8 cellular contexts compared by ENCODE assay signal in the genomic region with DNA sequence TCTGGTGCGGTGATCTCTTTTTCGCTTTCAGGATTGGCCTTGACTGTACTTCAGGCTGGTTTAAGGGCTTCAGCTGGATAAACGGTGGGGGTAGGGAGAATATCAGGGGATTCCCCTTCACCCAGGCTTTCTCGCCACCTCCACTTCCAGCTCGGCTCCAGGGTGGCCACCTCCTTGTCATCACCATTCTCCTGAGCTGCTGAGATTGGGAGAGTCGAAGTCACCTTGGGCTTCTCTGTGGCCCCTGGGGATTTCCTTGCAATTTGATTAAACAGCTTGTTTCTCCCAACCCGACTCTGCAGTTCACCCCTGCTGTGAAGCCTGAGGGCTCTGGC. TPM values are rescaled to one million over a fixed set of nuclear protein-coding genes. Genes with fewer than 3 reads are reported as not detected.
A peak's percentile ranks its signal among the peaks of the same experiment; 100 is the strongest.
DNase-seq lines count a peak whose midpoint lies in the region; ATAC-seq, FAIRE-seq and TF ChIP-seq lines count a peak whose summit lies in the region.

No MANE protein-coding gene starts in this region.

- TF ChIP-seq RAD21 in H1 (IDR thresholded peaks at IDR 0.05 in 1 of 2, conservative IDR thresholded peaks at IDR 0.05 in 1 of 2; ENCODE audit: low read depth in 2 of 2, low read length in 2 of 2), result no peak

- H3K9ac ChIP-seq in H1 (replicated peaks in 1 of 4; ENCODE audit: extremely low read depth in 1 of 4, low read depth in 3 of 4, low read length in 3 of 4), result no peak overlapping the region; a peak in 1 of 7 replicates

- POLR2A ChIA-PET in H1 (lab: Charles Lee; ENCODE audit: partially characterized antibody), result interaction anchor here (0.8 to 2.8 kb wide), 13 partner anchors 8 to 343 kb away, joined by 3 to 11 read pairs (median 4); a partner anchor contains a TSS

- TF ChIP-seq CTCF in H1 (IDR thresholded peaks at IDR 0.05; ENCODE audit: control extremely low read depth in 1 of 3, insufficient read depth in 1 of 3, low read depth in 1 of 3, low read length in 3 of 3), result no peak
- TF ChIP-seq CTCF in psoas muscle (IDR thresholded peaks at IDR 0.05), result no peak
- TF ChIP-seq CTCF in omental fat pad (IDR thresholded peaks at IDR 0.05), result no peak

- no peak overlapping the region for H3K14ac ChIP-seq in H1 (ENCODE audit: insufficient read length)

- H2BK15ac ChIP-seq in H1 (ENCODE audit: low read length), result no peak overlapping the region

- no peak overlapping the region for H4K8ac ChIP-seq in H1 (ENCODE audit: extremely low read depth, insufficient read depth, low read length)

- ATAC-seq in psoas muscle, result no peak
- ATAC-seq in omental fat pad (ENCODE audit: low FRiP score), result no peak

- H3K79me1 ChIP-seq in H1 (ENCODE audit: low read depth, low read length), result no peaks in the 10 kb centered on the region; the same call in none of the 2 replicates

- H4K91ac ChIP-seq in H1 (replicated peaks; ENCODE audit: insufficient read length, low read length), result no peak overlapping the region

- WGBS in H1 (ENCODE audit: extremely low coverage in 1 of 2, insufficient coverage in 1 of 2, insufficient read length in 1 of 2, insufficient replicate concordance in 2 of 2, low coverage in 1 of 2, low lambda C conversion rate in 2 of 2, missing lambda C conversion rate in 1 of 2), 2 experiments, result 49% methylated on average over 7 of the region's 7 CpGs; no CpG with 5 or more reads in 1 of the 2 experiments
- WGBS in psoas muscle, 3 donors, result 15 to 28% (median 18%) methylated on average over 7 of the region's 7 CpGs

- H3K4me2 ChIP-seq in H1 (ENCODE audit: insufficient read depth in 1 of 2, low read depth in 2 of 2, low read length in 2 of 2), result peak overlapping the region; percentile 74 to 86

- no peak overlapping the region for H2AFZ ChIP-seq in H1 (ENCODE audit: low read length)

- no peak overlapping the region for H3K4ac ChIP-seq in H1 (replicated peaks; ENCODE audit: insufficient read length, low read depth, low read length)

- H2BK20ac ChIP-seq in H1 (ENCODE audit: low read length), result no peak overlapping the region

- H2BK120ac ChIP-seq in H1 (replicated peaks; ENCODE audit: low read depth, low read length), result no peak overlapping the region

- DNase-seq in GM12891 (ENCODE audit: insufficient read length, low spot score) (no peak), H1 (ENCODE audit: low read depth in 1 of 2, low spot score in 2 of 2) (no peak), psoas muscle (no peak), erythroblast (lab: John Stamatoyannopoulos, UW) (no peak), omental fat pad (ENCODE audit: low spot score) (no peak), islet precursor cell (no peak)
- no peak for DNase-seq in Jurkat, Clone E6-1 (ENCODE audit: low read depth, low spot score)
- no peak for DNase-seq in effector CD8-positive, alpha-beta T cell (lab: John Stamatoyannopoulos, UW)

- H3K4me3 ChIP-seq in Jurkat, Clone E6-1 (ENCODE audit: low read length), result peak overlapping the region; percentile 62
- H3K4me3 ChIP-seq in H1 (ENCODE audit: extremely low read depth in 1 of 4, insufficient read depth in 2 of 4, low read depth in 3 of 4, low read length in 4 of 4), result peak overlapping the region; percentile 75 to 89 (median 76)
- H3K4me3 ChIP-seq in psoas muscle, result peak overlapping the region; percentile 59

- FAIRE-seq in GM12891 (lab: Jason Lieb, UNC) (peak; percentile 81), H1 (lab: Jason Lieb, UNC) (no peak)

- H3K27ac ChIP-seq in H1 (ENCODE audit: low read depth, low read length) (no peak overlapping the region), psoas muscle (no peak overlapping the region)

- H3K79me2 ChIP-seq in H1 (ENCODE audit: control insufficient read depth in 1 of 2, insufficient read depth in 2 of 2, low read length in 2 of 2), result no peaks in the 10 kb centered on the region

- no peak overlapping the region for H2AK5ac ChIP-seq in H1 (ENCODE audit: low read depth, low read length)

- CTCF ChIA-PET in H1 (lab: Charles Lee; ENCODE audit: partially characterized antibody), result interaction anchor here (0.9 to 4.0 kb wide), 11 partner anchors 9 to 732 kb away, joined by 3 to 12 read pairs (median 4); a partner anchor contains a TSS

- no peak overlapping the region for H3K56ac ChIP-seq in H1 (replicated peaks; ENCODE audit: insufficient read length, low read depth, low read length)

- TF ChIP-seq POLR2A in GM12891 (IDR thresholded peaks at IDR 0.05; ENCODE audit: low read depth, low read length), result no peak
- no peak for TF ChIP-seq POLR2A in H1 (IDR thresholded peaks at IDR 0.05; ENCODE audit: control extremely low read depth in 1 of 2, low read depth in 2 of 2, low read length in 2 of 2)
- TF ChIP-seq POLR2A in erythroblast (IDR thresholded peaks at IDR 0.05; ENCODE audit: low read length), result no peak

- H2BK12ac ChIP-seq in H1 (ENCODE audit: low read depth, low read length), result no peak overlapping the region

- H3K23me2 ChIP-seq in H1 (ENCODE audit: low read depth, low read length), result peaks cover 11% of the 10 kb centered on the region; the same call in 1 of the 2 replicates

- H2BK5ac ChIP-seq in H1 (ENCODE audit: low read depth, low read length), result no peak overlapping the region

- peaks cover 5 to 14% (median 10%) of the 10 kb centered on the region in 4 experiments for H3K4me1 ChIP-seq in H1 (replicated peaks in 1 of 4; ENCODE audit: control insufficient read depth in 3 of 4, insufficient read depth in 4 of 4, low read length in 3 of 4)
- H3K4me1 ChIP-seq in psoas muscle, result no peaks in the 10 kb centered on the region

- peak overlapping the region; percentile 32; the same call in 1 of the 2 replicates for H3K18ac ChIP-seq in H1 (ENCODE audit: extremely low read depth, low read length)

- H4K20me1 ChIP-seq in H1 (replicated peaks in 1 of 2; ENCODE audit: control insufficient read depth in 1 of 2, insufficient read depth in 2 of 2, low read length in 2 of 2), result peaks cover 0 to 2% of the 10 kb centered on the region in 2 experiments

- H3K27me3 ChIP-seq in H1 (replicated peaks in 1 of 4; ENCODE audit: control insufficient read depth in 3 of 4, extremely low read depth in 1 of 4, insufficient read depth in 3 of 4, low read length in 3 of 4) (peaks cover 0 to 14% (median 2%) of the 10 kb centered on the region in 4 experiments; a peak in 5 of 7 replicates), psoas muscle (ENCODE audit: insufficient read depth in 3 of 3, low read length in 2 of 3) (peaks cover 0 to 41% (median 2%) of the 10 kb centered on the region in 3 donors)

- H3K9me3 ChIP-seq in H1 (ENCODE audit: insufficient read depth in 2 of 2, low read depth in 1 of 2, low read length in 1 of 2) (no peaks in the 10 kb centered on the region), psoas muscle (no peaks in the 10 kb centered on the region)

- no peaks in the 10 kb centered on the region for H3K36me3 ChIP-seq in H1 (ENCODE audit: control insufficient read depth in 2 of 4, insufficient read depth in 4 of 4, low read length in 3 of 4)
- no peaks in the 10 kb centered on the region for H3K36me3 ChIP-seq in psoas muscle (ENCODE audit: insufficient read depth in 1 of 2, low read depth in 1 of 2)

- no peak overlapping the region for H4K5ac ChIP-seq in H1 (ENCODE audit: insufficient read length, low read depth, low read length)

- TF ChIP-seq EP300 in H1 (IDR thresholded peaks at IDR 0.05; ENCODE audit: borderline replicate concordance in 1 of 2, low read depth in 2 of 2, low read length in 2 of 2), result no peak

- H3K23ac ChIP-seq in H1 (ENCODE audit: insufficient read length), result no peak overlapping the region

- intact Hi-C loops in psoas muscle (cut with DNase I), result no loop called here

RNA-seq across cellular contexts. Expression of a gene that starts 1.0 kb away (rescaled TPM):
- 2.5 TPM for polyA plus RNA-seq in GM12891 (2012; ENCODE audit: low read depth, missing spikeins)
- polyA plus RNA-seq in Jurkat, Clone E6-1 (2012; ENCODE audit: insufficient read depth, insufficient read length), result 23.5 TPM
- total RNA-seq in H1 (2021; fragmentation: NEBNext Ultra II Directional; extraction: Animal tissue kit (Norgen Biotek cat#: 25700)), result 5.5 and 6.5 TPM in 2 replicates
- polyA plus RNA-seq in H1 (2011; rRNA removed), result 10.9 and 12.1 TPM in 2 replicates
- 9.7 TPM for polyA plus RNA-seq in H1 (2011; cell fraction: cytosol; rRNA removed)
- polyA plus RNA-seq in H1 (2011; cell fraction: nucleus; rRNA removed), result 10.3 TPM
- 5.5 to 7.4 TPM (median 7.1 TPM) in 4 replicates for polyA plus RNA-seq in H1 (2012, experiment 1 of 2)
- 7.0 TPM for polyA plus RNA-seq in H1 (2012, experiment 2 of 2)
- 5.5 TPM for polyA plus RNA-seq in H1 (2013, experiment 1 of 2)
- polyA plus RNA-seq in H1 (2013, experiment 2 of 2), result 4.7 TPM
- polyA minus RNA-seq in H1 (2011; rRNA and poly(A)+ RNA removed), result 5.6 and 5.9 TPM in 2 replicates
- polyA minus RNA-seq in H1 (2011; cell fraction: cytosol; rRNA and poly(A)+ RNA removed), result 4.6 TPM
- 5.1 TPM for polyA minus RNA-seq in H1 (2011; cell fraction: nucleus; rRNA and poly(A)+ RNA removed)
- total RNA-seq in psoas muscle, result not detected
- polyA plus RNA-seq in psoas muscle, result under 1 TPM in 2 of 3 donors, not detected in 1; 0.03 TPM
- total RNA-seq in omental fat pad, result under 1 TPM in 2 of 4 donors, not detected in 2; 0.19 to 0.63 TPM

RNA-seq across cellular contexts. Expression of a gene that starts 10.2 kb away (rescaled TPM):
- 0.98 TPM for polyA plus RNA-seq in GM12891 (2012; ENCODE audit: low read depth, missing spikeins)
- polyA plus RNA-seq in Jurkat, Clone E6-1 (2012; ENCODE audit: insufficient read depth, insufficient read length), result 0.85 TPM
- 0.28 and 0.40 TPM in 2 replicates for total RNA-seq in H1 (2021; fragmentation: NEBNext Ultra II Directional; extraction: Animal tissue kit (Norgen Biotek cat#: 25700))
- 0.27 and 0.33 TPM in 2 replicates for polyA plus RNA-seq in H1 (2011; rRNA removed)
- 0.44 TPM for polyA plus RNA-seq in H1 (2011; cell fraction: cytosol; rRNA removed)
- polyA plus RNA-seq in H1 (2011; cell fraction: nucleus; rRNA removed), result 2.0 TPM
- 0.17 to 0.58 TPM (median 0.41 TPM) in 4 replicates for polyA plus RNA-seq in H1 (2012, experiment 1 of 2)
- 0.17 TPM for polyA plus RNA-seq in H1 (2012, experiment 2 of 2)
- 0.32 TPM for polyA plus RNA-seq in H1 (2013, experiment 1 of 2)
- polyA plus RNA-seq in H1 (2013, experiment 2 of 2), result 0.39 TPM
- polyA minus RNA-seq in H1 (2011; rRNA and poly(A)+ RNA removed), result 3.5 and 4.3 TPM in 2 replicates
- polyA minus RNA-seq in H1 (2011; cell fraction: cytosol; rRNA and poly(A)+ RNA removed), result 2.3 TPM
- polyA minus RNA-seq in H1 (2011; cell fraction: nucleus; rRNA and poly(A)+ RNA removed), result 1.9 TPM
- total RNA-seq in psoas muscle, result 1 to 10 TPM; 1.7 to 6.9 (median 2.4) TPM
- polyA plus RNA-seq in psoas muscle, result 1 to 10 TPM in 1 of 3 donors, under 1 TPM in 2; 0.66 to 2.7 (median 0.76) TPM
- total RNA-seq in omental fat pad, result 1 to 10 TPM in 2 of 4 donors, under 1 TPM in 2; 0.60 to 2.0 (median 0.90) TPM

RNA-seq across cellular contexts. Expression of a gene that starts 26.5 kb away (rescaled TPM):
- polyA plus RNA-seq in GM12891 (2012; ENCODE audit: low read depth, missing spikeins), result 11.4 TPM
- polyA plus RNA-seq in Jurkat, Clone E6-1 (2012; ENCODE audit: insufficient read depth, insufficient read length), result 15.6 TPM
- 10.4 and 12.1 TPM in 2 replicates for total RNA-seq in H1 (2021; fragmentation: NEBNext Ultra II Directional; extraction: Animal tissue kit (Norgen Biotek cat#: 25700))
- polyA plus RNA-seq in H1 (2011; rRNA removed) (25.3 and 26.9 TPM in 2 replicates), psoas muscle (10 to 100 TPM in 2 of 3 donors, 1 to 10 TPM in 1; 7.0 to 14.9 (median 12.2) TPM)
- polyA plus RNA-seq in H1 (2011; cell fraction: cytosol; rRNA removed), result 21.0 TPM
- polyA plus RNA-seq in H1 (2011; cell fraction: nucleus; rRNA removed), result 18.5 TPM
- 8.4 to 16.4 TPM (median 14.6 TPM) in 4 replicates for polyA plus RNA-seq in H1 (2012, experiment 1 of 2)
- 18.3 TPM for polyA plus RNA-seq in H1 (2012, experiment 2 of 2)
- 7.9 TPM for polyA plus RNA-seq in H1 (2013, experiment 1 of 2)
- 7.4 TPM for polyA plus RNA-seq in H1 (2013, experiment 2 of 2)
- polyA minus RNA-seq in H1 (2011; rRNA and poly(A)+ RNA removed), result 12.7 and 13.7 TPM in 2 replicates
- 9.2 TPM for polyA minus RNA-seq in H1 (2011; cell fraction: cytosol; rRNA and poly(A)+ RNA removed)
- 8.0 TPM for polyA minus RNA-seq in H1 (2011; cell fraction: nucleus; rRNA and poly(A)+ RNA removed)
- total RNA-seq in psoas muscle (10 to 100 TPM in 1 of 4 donors, 1 to 10 TPM in 3; 7.3 to 11.5 (median 8.6) TPM), omental fat pad (10 to 100 TPM; 12.6 to 30.6 (median 16.7) TPM)

RNA-seq across cellular contexts. Expression of a gene that starts 47.1 kb away (rescaled TPM):
- 8.5 TPM for polyA plus RNA-seq in GM12891 (2012; ENCODE audit: low read depth, missing spikeins)
- polyA plus RNA-seq in Jurkat, Clone E6-1 (2012; ENCODE audit: insufficient read depth, insufficient read length), result not detected
- total RNA-seq in H1 (2021; fragmentation: NEBNext Ultra II Directional; extraction: Animal tissue kit (Norgen Biotek cat#: 25700)), result not detected in 2 replicates
- polyA plus RNA-seq in H1 (2011; rRNA removed), result 0.15 and 0.41 TPM in 2 replicates
- 0.19 TPM for polyA plus RNA-seq in H1 (2011; cell fraction: cytosol; rRNA removed)
- polyA plus RNA-seq in H1 (2011; cell fraction: nucleus; rRNA removed), result 0.57 TPM
- polyA plus RNA-seq in H1 (2012, experiment 1 of 2), result 0.16 TPM in 1 of 4 replicates, not detected in the others
- not detected for polyA plus RNA-seq in H1 (2012, experiment 2 of 2)
- polyA plus RNA-seq in H1 (2013, experiment 1 of 2), result 0.04 TPM
- 0.17 TPM for polyA plus RNA-seq in H1 (2013, experiment 2 of 2)
- polyA minus RNA-seq in H1 (2011; rRNA and poly(A)+ RNA removed), result not detected in 2 replicates
- polyA minus RNA-seq in H1 (2011; cell fraction: cytosol; rRNA and poly(A)+ RNA removed), result not detected
- not detected for polyA minus RNA-seq in H1 (2011; cell fraction: nucleus; rRNA and poly(A)+ RNA removed)
- not detected for total RNA-seq in psoas muscle
- polyA plus RNA-seq in psoas muscle, result under 1 TPM in 1 of 3 donors, not detected in 2; 0.05 TPM
- under 1 TPM in 1 of 4 donors, not detected in 3; 0.19 TPM for total RNA-seq in omental fat pad

RNA-seq across cellular contexts. Expression of a gene that starts 50.8 kb away (rescaled TPM):
- 15.0 TPM for polyA plus RNA-seq in GM12891 (2012; ENCODE audit: low read depth, missing spikeins)
- polyA plus RNA-seq in Jurkat, Clone E6-1 (2012; ENCODE audit: insufficient read depth, insufficient read length), result 33.4 TPM
- total RNA-seq in H1 (2021; fragmentation: NEBNext Ultra II Directional; extraction: Animal tissue kit (Norgen Biotek cat#: 25700)), result 13.0 and 15.3 TPM in 2 replicates
- polyA plus RNA-seq in H1 (2011; rRNA removed) (8.2 and 17.3 TPM in 2 replicates), psoas muscle (10 to 100 TPM; 13.7 to 43.1 (median 17.3) TPM)
- 11.2 TPM for polyA plus RNA-seq in H1 (2011; cell fraction: cytosol; rRNA removed)
- 35.0 TPM for polyA plus RNA-seq in H1 (2011; cell fraction: nucleus; rRNA removed)
- 15.1 to 21.1 TPM (median 19.1 TPM) in 4 replicates for polyA plus RNA-seq in H1 (2012, experiment 1 of 2)
- 5.0 TPM for polyA plus RNA-seq in H1 (2012, experiment 2 of 2)
- polyA plus RNA-seq in H1 (2013, experiment 1 of 2), result 11.5 TPM
- polyA plus RNA-seq in H1 (2013, experiment 2 of 2), result 11.5 TPM
- 7.9 and 10.7 TPM in 2 replicates for polyA minus RNA-seq in H1 (2011; rRNA and poly(A)+ RNA removed)
- 3.5 TPM for polyA minus RNA-seq in H1 (2011; cell fraction: cytosol; rRNA and poly(A)+ RNA removed)
- polyA minus RNA-seq in H1 (2011; cell fraction: nucleus; rRNA and poly(A)+ RNA removed), result 12.2 TPM
- total RNA-seq in psoas muscle (10 to 100 TPM; 13.1 to 29.0 (median 19.8) TPM), omental fat pad (10 to 100 TPM; 24.7 to 28.9 (median 25.7) TPM)
